In the genomic region with DNA sequence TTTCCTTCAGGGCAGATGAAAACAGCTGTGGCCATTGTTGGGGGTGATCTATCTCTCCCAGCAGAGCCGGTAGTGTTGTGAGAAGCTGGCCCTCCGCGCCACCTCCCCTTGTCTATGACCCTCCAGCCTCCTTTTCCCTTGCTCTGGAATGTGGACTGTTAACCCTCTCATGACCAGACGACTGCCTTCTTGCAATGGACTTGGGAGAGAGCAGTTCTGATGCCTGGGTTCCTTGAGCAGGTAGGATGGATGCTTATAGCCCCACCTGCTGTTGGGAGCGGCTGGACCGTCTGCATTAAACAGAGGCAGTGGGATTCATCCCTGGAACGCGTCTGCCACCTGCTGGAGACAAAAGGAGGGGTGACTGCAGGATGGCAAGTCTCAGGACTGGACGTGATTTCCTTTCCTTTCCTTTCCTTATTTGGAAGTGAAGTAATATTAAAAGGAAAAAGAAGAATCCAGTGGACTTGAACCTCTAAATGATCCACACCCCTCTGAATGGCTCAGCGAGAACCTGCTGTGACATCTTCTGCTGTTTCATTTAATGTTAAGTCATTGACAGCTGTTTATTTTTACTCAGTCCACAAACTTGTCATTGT, we compare ENCODE assay signal across 9 cellular contexts. TPM values are rescaled to one million over a fixed set of nuclear protein-coding genes. Genes with fewer than 3 reads are reported as not detected.
DNase-seq lines count a peak whose midpoint lies in the region; ATAC-seq, FAIRE-seq and TF ChIP-seq lines count a peak whose summit lies in the region.
"Had no signal": no experiment of that assay in that cellular context is flagged by ENCODE, and none has a peak within 500 bp of the region (broad histone marks: within the 10 kb centered on the region; RNA-seq: fewer than 3 reads in every experiment).

No MANE protein-coding gene starts in this region.

- TF ChIP-seq EP300 in HepG2 (IDR thresholded peaks at IDR 0.05; ENCODE audit: low read depth in 2 of 2, low read length in 2 of 2): no peak
- TF ChIP-seq EP300 in HepG2 (CRISPR knock-in tag; IDR thresholded peaks at IDR 0.05; ENCODE audit: borderline replicate concordance): no peak

- no peaks in the 10 kb centered on the region for H3K79me2 ChIP-seq in HepG2 (ENCODE audit: insufficient read depth, low read length)

- no peak overlapping the region for H3K27ac Mint-ChIP-seq in activated CD4-positive, alpha-beta T cell treated with anti-CD3 and anti-CD28 coated beads, Interleukin-2, amount 10 ng/mL, durations not matched to agents 7 days and 5 days

- peak; percentile 99 for FAIRE-seq in HepG2 (lab: Jason Lieb, UNC)

- H3K4me2 ChIP-seq in HepG2 (ENCODE audit: low read depth, low read length): no peak overlapping the region

- H3K4me1 Mint-ChIP-seq in activated CD4-positive, alpha-beta T cell treated with anti-CD3 and anti-CD28 coated beads, Interleukin-2, amount 10 ng/mL, durations not matched to agents 7 days and 5 days: peaks cover 3% of the 10 kb centered on the region

- 5% methylated on average over 10 of the region's 10 CpGs for WGBS in HepG2 (ENCODE audit: low lambda C conversion rate)

- H3K27me3 ChIP-seq in HepG2 (ENCODE audit: control insufficient read depth in 1 of 2, insufficient read depth in 2 of 2, low read length in 2 of 2): peaks cover 9 to 41% of the 10 kb centered on the region in 2 experiments; a peak in 4 of 5 replicates

- no peaks in the 10 kb centered on the region for H3K36me3 ChIP-seq in HepG2 (replicated peaks in 1 of 2; ENCODE audit: control insufficient read depth in 1 of 2, insufficient read depth in 2 of 2, low read length in 2 of 2)

- no peaks in the 10 kb centered on the region for H4K20me1 ChIP-seq in HepG2 (ENCODE audit: insufficient read depth, low read length)

- no peak overlapping the region for H3K9ac ChIP-seq in HepG2 (ENCODE audit: insufficient read depth, low read depth, low read length)

- CTCF ChIA-PET in activated CD4-positive, alpha-beta T cell treated with anti-CD3 and anti-CD28 coated beads, Interleukin-2, amount 10 ng/mL, durations not matched to agents 7 days and 5 days (lab: Charles Lee): interaction anchor here (0.6 to 8.9 kb wide), 13 partner anchors 11 to 1014 kb away, joined by 3 to 135 read pairs (median 4); no protein-coding TSS in a partner anchor
- CTCF ChIA-PET in HepG2 (lab: Yijun Ruan, JAX; ENCODE audit: low intra/inter-chr PET ratio, low total read pairs): interaction anchor here (0.7 to 6.1 kb wide), 12 partner anchors 40 to 240 kb away, joined by 3 to 373 read pairs (median 3); no protein-coding TSS in a partner anchor

- ATAC-seq in HG03571 (IDR thresholded peaks at IDR 0.05; ENCODE audit: unreplicated experiment): peak; percentile 57
- ATAC-seq in HepG2: peak; percentile 88
- ATAC-seq in GM21447 (IDR thresholded peaks at IDR 0.05; ENCODE audit: unreplicated experiment): no peak

- H2AFZ ChIP-seq in HepG2 (ENCODE audit: low read length): no peak overlapping the region

- no peak overlapping the region for H3K4me3 Mint-ChIP-seq in activated CD4-positive, alpha-beta T cell treated with anti-CD3 and anti-CD28 coated beads, Interleukin-2, amount 10 ng/mL, durations not matched to agents 7 days and 5 days

- TF ChIP-seq RAD21 in HepG2 (CRISPR knock-in tag; IDR thresholded peaks at IDR 0.05): peak; percentile 100

- H3K27ac ChIP-seq in HepG2 (ENCODE audit: extremely low read length, insufficient read depth, low read length): no peak overlapping the region

- H3K4me1 ChIP-seq in HepG2 (ENCODE audit: insufficient read depth, low read length): no peaks in the 10 kb centered on the region

- H3K36me3 Mint-ChIP-seq in activated CD4-positive, alpha-beta T cell treated with anti-CD3 and anti-CD28 coated beads, Interleukin-2, amount 10 ng/mL, durations not matched to agents 7 days and 5 days (ENCODE audit: low read depth): no peaks in the 10 kb centered on the region

- no peak overlapping the region for H3K4me3 ChIP-seq in HepG2 (replicated peaks in 1 of 3; ENCODE audit: insufficient read depth in 1 of 3, low read depth in 2 of 3, low read length in 3 of 3)

- H3K9me3 Mint-ChIP-seq in activated CD4-positive, alpha-beta T cell treated with anti-CD3 and anti-CD28 coated beads, Interleukin-2, amount 10 ng/mL, durations not matched to agents 7 days and 5 days: no peaks in the 10 kb centered on the region

- no peaks in the 10 kb centered on the region for H3K9me3 ChIP-seq in HepG2 (ENCODE audit: low read length)

- peaks cover 23% of the 10 kb centered on the region for H3K27me3 Mint-ChIP-seq in activated CD4-positive, alpha-beta T cell treated with anti-CD3 and anti-CD28 coated beads, Interleukin-2, amount 10 ng/mL, durations not matched to agents 7 days and 5 days

- intact Hi-C loops in HepG2 (cut with micrococcal nuclease; ENCODE audit: unreplicated experiment): loop anchor here (1.0 to 10.0 kb wide), 4 partner anchors 40 to 236 kb away; no protein-coding TSS in a partner anchor

- peak; percentile 95 for DNase-seq in D341Med (ENCODE audit: low spot score)
- DNase-seq in NCI-H69 (lab: John Stamatoyannopoulos, UW): peak; percentile 91
- DNase-seq in activated CD4-positive, alpha-beta T cell treated with anti-CD3 and anti-CD28 coated beads, Interleukin-2, amount 10 ng/mL, durations not matched to agents 7 days and 5 days: peak; percentile 94
- peak; percentile 87 for DNase-seq in dedifferentiated amniotic fluid mesenchymal stem cell (ENCODE audit: extremely low spot score)
- peak; percentile 90 for DNase-seq in HepG2 (ENCODE audit: low spot score)
- peak; percentile 88 to 93 for DNase-seq in stimulated activated CD4-positive, alpha-beta T cell treated with anti-CD3 and anti-CD28 coated beads, Interleukin-4, amount 100 ng/mL, for 48 hours (ENCODE audit: low read depth in 2 of 2)

- in situ Hi-C loops in HepG2 (cut with HindIII; ENCODE audit: extremely low pct_ligation_motif_present, low pct_unique_long_range_greater_than_20kb): loop anchor here (5.0 to 10.0 kb wide), 2 partner anchors 68 to 246 kb away; no protein-coding TSS in a partner anchor

- POLR2A ChIA-PET in activated CD4-positive, alpha-beta T cell treated with anti-CD3 and anti-CD28 coated beads, Interleukin-2, amount 10 ng/mL, durations not matched to agents 7 days and 5 days (lab: Charles Lee): interaction anchor here (0.5 kb wide), 1 partner anchor 67 kb away, joined by 4 read pairs; no protein-coding TSS in a partner anchor
- POLR2A ChIA-PET in HepG2 (lab: Yijun Ruan, JAX): interaction anchor here (0.7 kb wide), 1 partner anchor 126 kb away, joined by 3 read pairs; no protein-coding TSS in a partner anchor

- BruUV-seq in HepG2 (replicated peaks; lab: Mats Ljungman, UMichigan): no TSS peak

- TF ChIP-seq CTCF in HepG2 (CRISPR knock-in tag; IDR thresholded peaks at IDR 0.05): peak; percentile 100

- TF ChIP-seq POLR2A in HepG2 (IDR thresholded peaks at IDR 0.05; ENCODE audit: insufficient read depth in 1 of 2, low read depth in 2 of 2, low read length in 2 of 2): no peak

RNA-seq across cellular contexts. Expression of a gene that starts 1.8 kb away (rescaled TPM):
- total RNA-seq in activated CD4-positive, alpha-beta T cell treated with anti-CD3 and anti-CD28 coated beads, Interleukin-2, amount 10 ng/mL, durations not matched to agents 7 days and 5 days: not detected
- not detected in 2 replicates for total RNA-seq in HepG2 (2016; rRNA removed; fragmentation: Illumina TruSeq; extraction: Trizol)
- total RNA-seq in HepG2 (2016; cell fraction: cytosol; rRNA removed; fragmentation: Illumina TruSeq; extraction: Trizol; ENCODE audit: low read depth): not detected in 2 replicates
- not detected in 2 replicates for total RNA-seq in HepG2 (2016; cell fraction: insoluble cytoplasmic fraction; rRNA removed; fragmentation: Illumina TruSeq; extraction: Trizol)
- total RNA-seq in HepG2 (2016; cell fraction: membrane; rRNA removed; fragmentation: Illumina TruSeq; extraction: Trizol): not detected in 2 replicates
- not detected in 2 replicates for total RNA-seq in HepG2 (2016; cell fraction: nucleus; rRNA removed; fragmentation: Illumina TruSeq; extraction: Trizol)
- polyA plus RNA-seq in HepG2 (2011; rRNA removed): not detected in 2 replicates
- not detected in 2 replicates for polyA plus RNA-seq in HepG2 (2011; cell fraction: cytosol; rRNA removed)
- polyA plus RNA-seq in HepG2 (2011; cell fraction: nucleus; rRNA removed): not detected in 2 replicates
- not detected in 2 replicates for polyA plus RNA-seq in HepG2 (2012)
- not detected in 2 replicates for polyA plus RNA-seq in HepG2 (2016; cell fraction: cytosol; fragmentation: Illumina TruSeq; extraction: Trizol; ENCODE audit: low read depth)
- polyA plus RNA-seq in HepG2 (2016; cell fraction: insoluble cytoplasmic fraction; fragmentation: Illumina TruSeq; extraction: Trizol; ENCODE audit: low read depth): not detected in 2 replicates
- polyA plus RNA-seq in HepG2 (2016; cell fraction: membrane; fragmentation: Illumina TruSeq; extraction: Trizol; ENCODE audit: low read depth): not detected in 2 replicates
- polyA plus RNA-seq in HepG2 (2016; cell fraction: nucleus; fragmentation: Illumina TruSeq; extraction: Trizol; ENCODE audit: insufficient read depth, low read depth): not detected in 2 replicates
- not detected in 2 replicates for polyA minus RNA-seq in HepG2 (2011; rRNA and poly(A)+ RNA removed; ENCODE audit: low replicate concordance)
- polyA minus RNA-seq in HepG2 (2011; cell fraction: cytosol; rRNA and poly(A)+ RNA removed): not detected in 2 replicates
- not detected in 2 replicates for polyA minus RNA-seq in HepG2 (2011; cell fraction: nucleus; rRNA and poly(A)+ RNA removed)
- total RNA-seq: T-helper 2 cell treated with Interferon-gamma antibody and Interleukin-4, amounts not matched to agents 100 ng/mL and 5 ng/mL, for 36 hours had no signal

RNA-seq across cellular contexts. Expression of a gene that starts 18.4 kb away (rescaled TPM):
- total RNA-seq in activated CD4-positive, alpha-beta T cell treated with anti-CD3 and anti-CD28 coated beads, Interleukin-2, amount 10 ng/mL, durations not matched to agents 7 days and 5 days: 1 to 10 TPM; 7.1 to 8.3 TPM
- 60.0 and 73.6 TPM in 2 replicates for total RNA-seq in HepG2 (2016; rRNA removed; fragmentation: Illumina TruSeq; extraction: Trizol)
- total RNA-seq in HepG2 (2016; cell fraction: cytosol; rRNA removed; fragmentation: Illumina TruSeq; extraction: Trizol; ENCODE audit: low read depth): 23.0 and 23.3 TPM in 2 replicates
- 59.0 and 65.1 TPM in 2 replicates for total RNA-seq in HepG2 (2016; cell fraction: insoluble cytoplasmic fraction; rRNA removed; fragmentation: Illumina TruSeq; extraction: Trizol)
- 67.6 and 70.6 TPM in 2 replicates for total RNA-seq in HepG2 (2016; cell fraction: membrane; rRNA removed; fragmentation: Illumina TruSeq; extraction: Trizol)
- 43.1 and 45.5 TPM in 2 replicates for total RNA-seq in HepG2 (2016; cell fraction: nucleus; rRNA removed; fragmentation: Illumina TruSeq; extraction: Trizol)
- polyA plus RNA-seq in HepG2 (2011; rRNA removed): 71.5 and 77.4 TPM in 2 replicates
- 62.0 and 65.1 TPM in 2 replicates for polyA plus RNA-seq in HepG2 (2011; cell fraction: cytosol; rRNA removed)
- polyA plus RNA-seq in HepG2 (2011; cell fraction: nucleus; rRNA removed): 124 and 143 TPM in 2 replicates
- 44.3 and 55.5 TPM in 2 replicates for polyA plus RNA-seq in HepG2 (2012)
- 24.0 and 28.0 TPM in 2 replicates for polyA plus RNA-seq in HepG2 (2016; cell fraction: cytosol; fragmentation: Illumina TruSeq; extraction: Trizol; ENCODE audit: low read depth)
- polyA plus RNA-seq in HepG2 (2016; cell fraction: insoluble cytoplasmic fraction; fragmentation: Illumina TruSeq; extraction: Trizol; ENCODE audit: low read depth): 87.5 and 94.5 TPM in 2 replicates
- 57.3 and 59.6 TPM in 2 replicates for polyA plus RNA-seq in HepG2 (2016; cell fraction: membrane; fragmentation: Illumina TruSeq; extraction: Trizol; ENCODE audit: low read depth)
- polyA plus RNA-seq in HepG2 (2016; cell fraction: nucleus; fragmentation: Illumina TruSeq; extraction: Trizol; ENCODE audit: insufficient read depth, low read depth): 64.9 and 69.6 TPM in 2 replicates
- 62.1 and 126 TPM in 2 replicates for polyA minus RNA-seq in HepG2 (2011; rRNA and poly(A)+ RNA removed; ENCODE audit: low replicate concordance)
- polyA minus RNA-seq in HepG2 (2011; cell fraction: cytosol; rRNA and poly(A)+ RNA removed): 57.0 and 66.2 TPM in 2 replicates
- 75.8 and 87.4 TPM in 2 replicates for polyA minus RNA-seq in HepG2 (2011; cell fraction: nucleus; rRNA and poly(A)+ RNA removed)

RNA-seq across cellular contexts. Expression of a gene that starts 19.9 kb away (rescaled TPM):
- total RNA-seq in activated CD4-positive, alpha-beta T cell treated with anti-CD3 and anti-CD28 coated beads, Interleukin-2, amount 10 ng/mL, durations not matched to agents 7 days and 5 days: not detected
- 0.02 TPM in 1 of 2 replicates, not detected in the other for total RNA-seq in HepG2 (2016; rRNA removed; fragmentation: Illumina TruSeq; extraction: Trizol)
- total RNA-seq in HepG2 (2016; cell fraction: cytosol; rRNA removed; fragmentation: Illumina TruSeq; extraction: Trizol; ENCODE audit: low read depth): not detected in 2 replicates
- total RNA-seq in HepG2 (2016; cell fraction: insoluble cytoplasmic fraction; rRNA removed; fragmentation: Illumina TruSeq; extraction: Trizol): not detected in 2 replicates
- total RNA-seq in HepG2 (2016; cell fraction: membrane; rRNA removed; fragmentation: Illumina TruSeq; extraction: Trizol): 0.03 TPM in 1 of 2 replicates, not detected in the other
- total RNA-seq in HepG2 (2016; cell fraction: nucleus; rRNA removed; fragmentation: Illumina TruSeq; extraction: Trizol): not detected in 2 replicates
- polyA plus RNA-seq in HepG2 (2011; rRNA removed): not detected in 2 replicates
- polyA plus RNA-seq in HepG2 (2011; cell fraction: cytosol; rRNA removed): 0.01 TPM in 1 of 2 replicates, not detected in the other
- not detected in 2 replicates for polyA plus RNA-seq in HepG2 (2011; cell fraction: nucleus; rRNA removed)
- polyA plus RNA-seq in HepG2 (2012): not detected in 2 replicates
- polyA plus RNA-seq in HepG2 (2016; cell fraction: cytosol; fragmentation: Illumina TruSeq; extraction: Trizol; ENCODE audit: low read depth): not detected in 2 replicates
- polyA plus RNA-seq in HepG2 (2016; cell fraction: insoluble cytoplasmic fraction; fragmentation: Illumina TruSeq; extraction: Trizol; ENCODE audit: low read depth): not detected in 2 replicates
- not detected in 2 replicates for polyA plus RNA-seq in HepG2 (2016; cell fraction: membrane; fragmentation: Illumina TruSeq; extraction: Trizol; ENCODE audit: low read depth)
- not detected in 2 replicates for polyA plus RNA-seq in HepG2 (2016; cell fraction: nucleus; fragmentation: Illumina TruSeq; extraction: Trizol; ENCODE audit: insufficient read depth, low read depth)
- polyA minus RNA-seq in HepG2 (2011; rRNA and poly(A)+ RNA removed; ENCODE audit: low replicate concordance): not detected in 2 replicates
- not detected in 2 replicates for polyA minus RNA-seq in HepG2 (2011; cell fraction: cytosol; rRNA and poly(A)+ RNA removed)
- polyA minus RNA-seq in HepG2 (2011; cell fraction: nucleus; rRNA and poly(A)+ RNA removed): 0.13 TPM in 1 of 2 replicates, not detected in the other
- total RNA-seq: T-helper 2 cell treated with Interferon-gamma antibody and Interleukin-4, amounts not matched to agents 100 ng/mL and 5 ng/mL, for 36 hours had no signal
